ENCODE assay signal across 1 cellular context in genomic region chr17:28902819-28903545, GRCh38.
TF ChIP-seq lines count a peak whose summit lies in the region.

Gene DHRS13, minus strand, starts transcription at chr17:28903079. Its CDS starts 135 bp downstream, at chr17:28902944.

TF ChIP-seq in HepG2, 621 proteins besides CTCF, POLR2A, EP300 and RAD21 (continued from another document and continues in another):
- TF ChIP-seq FOXP1 (IDR thresholded peaks at IDR 0.05) (no peak), FOXP1 (CRISPR knock-in tag; IDR thresholded peaks at IDR 0.05) (peak; percentile 37; the same call in 1 of the 2 replicates), ZNF547 (CRISPR knock-in tag; IDR thresholded peaks at IDR 0.05) (no peak; the same call in none of the 2 replicates), PRMT3 (CRISPR knock-in tag; IDR thresholded peaks at IDR 0.05; ENCODE audit: borderline replicate concordance, low read depth) (peak; percentile 75; the same call in 1 of the 2 replicates), XBP1 (CRISPR knock-in tag; IDR thresholded peaks at IDR 0.05) (no peak), MXD4 (CRISPR knock-in tag; IDR thresholded peaks at IDR 0.05) (peak; percentile 84), MIER2 (CRISPR knock-in tag; IDR thresholded peaks at IDR 0.05) (no peak), KLF11 (CRISPR knock-in tag; IDR thresholded peaks at IDR 0.05) (no peak), ZNF354B (CRISPR knock-in tag; IDR thresholded peaks at IDR 0.05) (no peak; the same call in 1 of the 2 replicates), ZNF552 (CRISPR knock-in tag; IDR thresholded peaks at IDR 0.05; ENCODE audit: borderline replicate concordance) (no peak), ATF7 (IDR thresholded peaks at IDR 0.05) (no peak), ATF7 (CRISPR knock-in tag; IDR thresholded peaks at IDR 0.05) (peak; percentile 90), ZNF329 (CRISPR knock-in tag; IDR thresholded peaks at IDR 0.05; ENCODE audit: low read depth) (peak; percentile 89), HNF1A (IDR thresholded peaks at IDR 0.05; ENCODE audit: low read depth) (no peak), HNF1A (CRISPR knock-in tag; IDR thresholded peaks at IDR 0.05; ENCODE audit: borderline replicate concordance) (peak; percentile 85), ZFY (CRISPR knock-in tag; IDR thresholded peaks at IDR 0.05) (peak; percentile 97), MAFG (CRISPR knock-in tag; IDR thresholded peaks at IDR 0.05) (no peak), ESRRA (CRISPR knock-in tag; IDR thresholded peaks at IDR 0.05; ENCODE audit: low read depth) (0 out of 2 replicates have a peak, but pooled peaks have one; percentile 45), NFYC (CRISPR knock-in tag; IDR thresholded peaks at IDR 0.05) (no peak), KAT7 (CRISPR knock-in tag; IDR thresholded peaks at IDR 0.05; ENCODE audit: borderline replicate concordance) (peak; percentile 45), MBD4 (IDR thresholded peaks at IDR 0.05; ENCODE audit: borderline replicate concordance, low read length) (no peak), NBN (conservative IDR thresholded peaks at IDR 0.05) (no peak), ZNF761 (CRISPR knock-in tag; conservative IDR thresholded peaks at IDR 0.05) (peak; percentile 93), ZFP36L1 (CRISPR knock-in tag; IDR thresholded peaks at IDR 0.05) (no peak), TOE1 (CRISPR knock-in tag; IDR thresholded peaks at IDR 0.05) (0 out of 2 replicates have a peak, but pooled peaks have one; percentile 59), PITX1 (CRISPR knock-in tag; IDR thresholded peaks at IDR 0.05) (peak; percentile 46; the same call in 1 of the 2 replicates), ARID5B (CRISPR knock-in tag; IDR thresholded peaks at IDR 0.05) (peak; percentile 68), SMARCE1 (IDR thresholded peaks at IDR 0.05; ENCODE audit: borderline replicate concordance) (no peak), BRD4 (CRISPR knock-in tag; IDR thresholded peaks at IDR 0.05) (peak; percentile 13; the same call in 1 of the 2 replicates), ZC3H13 (CRISPR knock-in tag; IDR thresholded peaks at IDR 0.05) (peak; percentile 78), ATF7-NPFF (CRISPR knock-in tag; IDR thresholded peaks at IDR 0.05; ENCODE audit: low read depth) (peak; percentile 38; the same call in 1 of the 2 replicates), ZNF12 (CRISPR knock-in tag; IDR thresholded peaks at IDR 0.05) (peak; percentile 64; the same call in 1 of the 2 replicates), NFKB2 (CRISPR knock-in tag; IDR thresholded peaks at IDR 0.05; ENCODE audit: borderline replicate concordance) (peak; percentile 63; the same call in 1 of the 2 replicates), RCOR2 (CRISPR knock-in tag; IDR thresholded peaks at IDR 0.05) (peak; percentile 64; the same call in 1 of the 2 replicates), IRF2 (CRISPR knock-in tag; IDR thresholded peaks at IDR 0.05) (peak; percentile 89), MXI1 (IDR thresholded peaks at IDR 0.05; ENCODE audit: borderline replicate concordance, low read depth, low read length) (peak; percentile 97), KMT2A (CRISPR knock-in tag; IDR thresholded peaks at IDR 0.05) (peak; percentile 78), KLF6 (CRISPR knock-in tag; IDR thresholded peaks at IDR 0.05) (peak; percentile 76; the same call in 1 of the 2 replicates), RFX1 (IDR thresholded peaks at IDR 0.05) (no peak), ZNF674 (CRISPR knock-in tag; IDR thresholded peaks at IDR 0.05; ENCODE audit: low read depth) (no peak), ARID4A (CRISPR knock-in tag; IDR thresholded peaks at IDR 0.05; ENCODE audit: borderline replicate concordance) (peak; percentile 89), ZNF710 (CRISPR knock-in tag; IDR thresholded peaks at IDR 0.05; ENCODE audit: borderline replicate concordance) (peak; percentile 38; the same call in 1 of the 2 replicates), ZFP41 (CRISPR knock-in tag; IDR thresholded peaks at IDR 0.05; ENCODE audit: borderline replicate concordance) (0 out of 2 replicates have a peak, but pooled peaks have one; percentile 60), ZBTB38 (CRISPR knock-in tag; IDR thresholded peaks at IDR 0.05) (peak; percentile 96), SNRNP70 (IDR thresholded peaks at IDR 0.05; ENCODE audit: low read depth, low read length) (no peak), TAF1 (CRISPR knock-in tag; IDR thresholded peaks at IDR 0.05) (peak; percentile 39; the same call in 1 of the 2 replicates), ZNF746 (CRISPR knock-in tag; IDR thresholded peaks at IDR 0.05) (0 out of 2 replicates have a peak, but pooled peaks have one; percentile 14), TSC22D2 (CRISPR knock-in tag; IDR thresholded peaks at IDR 0.05; ENCODE audit: borderline replicate concordance) (0 out of 2 replicates have a peak, but pooled peaks have one; percentile 68), PHF8 (CRISPR knock-in tag; IDR thresholded peaks at IDR 0.05) (peak; percentile 66), TGIF2 (CRISPR knock-in tag; IDR thresholded peaks at IDR 0.05) (peak; percentile 85), NFATC3 (CRISPR knock-in tag; IDR thresholded peaks at IDR 0.05) (no peak), ZBTB43 (CRISPR knock-in tag; conservative IDR thresholded peaks at IDR 0.05) (peak; percentile 100), ZNF296 (CRISPR knock-in tag; conservative IDR thresholded peaks at IDR 0.05) (no peak), GTF3A (CRISPR knock-in tag; conservative IDR thresholded peaks at IDR 0.05) (peak; percentile 96), ZNF83 (CRISPR knock-in tag; IDR thresholded peaks at IDR 0.05; ENCODE audit: borderline replicate concordance) (0 out of 2 replicates have a peak, but pooled peaks have one; percentile 37), ZMYM2 (CRISPR knock-in tag; IDR thresholded peaks at IDR 0.05) (peak; percentile 58; the same call in 1 of the 2 replicates), ZNF576 (CRISPR knock-in tag; IDR thresholded peaks at IDR 0.05) (no peak)
